In genomic region chr10:108521827-108522503, GRCh38 we compare ENCODE assay signal across 21 cellular contexts.
DNase-seq lines count a peak whose midpoint lies in the region; ATAC-seq and TF ChIP-seq lines count a peak whose summit lies in the region.
"Had no signal": no experiment of that assay in that cellular context is flagged by ENCODE, and none has a peak within 500 bp of the region (broad histone marks: within the 10 kb centered on the region; RNA-seq: fewer than 3 reads in every experiment).

No MANE protein-coding gene starts in this region.

- peak; percentile 42 for DNase-seq in A673 (ENCODE audit: low spot score)
- peak; percentile 3 for DNase-seq in GM23338 (ENCODE audit: low spot score)
- peak; percentile 20 for DNase-seq in cerebellar cortex (ENCODE audit: low spot score)
- DNase-seq in nephron progenitor cell = no peak
- no peak for DNase-seq in activated CD4-positive, alpha-beta T cell treated with anti-CD3 and anti-CD28 coated beads, Interleukin-2, amount 10 ng/mL, durations not matched to agents 7 days and 5 days
- no peak for DNase-seq in activated gamma-delta T cell (lab: John Stamatoyannopoulos, UW)
- DNase-seq: CD4-positive, alpha-beta memory T cell; DND-41; KBM-7; NCI-H1417; NCI-H1930; NCI-H226; NCI-H524 treated with DMSO at 0.1 percent for 48 hours; NK-92 treated with Interleukin-12 subunit alpha and Interleukin-12 subunit beta, amount 100 ng/mL, for 24 hours; SW 1271 had no signal

- no peak overlapping the region for H3K4me3 ChIP-seq in A673 (ENCODE audit: low read depth, low read length, poor library complexity, severe bottlenecking)
- H3K4me3 ChIP-seq in GM23338 = no peak overlapping the region
- H3K4me3 ChIP-seq: A549, BLaER1 had no signal

- H3K36me3 ChIP-seq in A673 (ENCODE audit: insufficient read depth, low read length, poor library complexity, severe bottlenecking) (no peaks in the 10 kb centered on the region), GM23338 (ENCODE audit: insufficient read depth) (no peaks in the 10 kb centered on the region)
- H3K36me3 ChIP-seq: BLaER1 had no signal

- POLR2A ChIA-PET in A673 (lab: Charles Lee; ENCODE audit: low non-redundant PET) = interaction anchor here (0.5 kb wide), 1 partner anchor 529 kb away, joined by 3 read pairs; no protein-coding TSS in a partner anchor
- POLR2A ChIA-PET in activated CD4-positive, alpha-beta T cell treated with anti-CD3 and anti-CD28 coated beads, Interleukin-2, amount 10 ng/mL, durations not matched to agents 7 days and 5 days (lab: Charles Lee) = no interaction called here

- H3F3A ChIP-seq in GM23338 (replicated peaks; ENCODE audit: low read depth) = no peaks in the 10 kb centered on the region

- H2AFZ ChIP-seq in GM23338 = no peak overlapping the region

- no peak overlapping the region for H3K4me3 Mint-ChIP-seq in GM23338
- H3K4me3 Mint-ChIP-seq in nephron progenitor cell = no peak overlapping the region
- H3K4me3 Mint-ChIP-seq in activated CD4-positive, alpha-beta T cell treated with anti-CD3 and anti-CD28 coated beads, Interleukin-2, amount 10 ng/mL, durations not matched to agents 7 days and 5 days = no peak overlapping the region
- H3K4me3 Mint-ChIP-seq: CD4-positive, alpha-beta memory T cell had no signal

- TF ChIP-seq CTCF in A673 (conservative IDR thresholded peaks at IDR 0.05; ENCODE audit: low read depth, low read length) (no peak), GM23338 (conservative IDR thresholded peaks at IDR 0.05; ENCODE audit: low read depth in 2 of 2) (no peak), nephron progenitor cell (IDR thresholded peaks at IDR 0.05) (no peak)

- CTCF ChIA-PET in A673 (lab: Charles Lee) = no interaction called here
- CTCF ChIA-PET in activated CD4-positive, alpha-beta T cell treated with anti-CD3 and anti-CD28 coated beads, Interleukin-2, amount 10 ng/mL, durations not matched to agents 7 days and 5 days (lab: Charles Lee) = interaction anchor here (0.7 kb wide), 1 partner anchor 1014 kb away, joined by 3 read pairs; no protein-coding TSS in a partner anchor

- H3K27ac Mint-ChIP-seq in GM23338 (no peak overlapping the region), nephron progenitor cell (peak overlapping the region; percentile 94)
- no peak overlapping the region for H3K27ac Mint-ChIP-seq in activated CD4-positive, alpha-beta T cell treated with anti-CD3 and anti-CD28 coated beads, Interleukin-2, amount 10 ng/mL, durations not matched to agents 7 days and 5 days
- H3K27ac Mint-ChIP-seq: CD4-positive, alpha-beta memory T cell had no signal

- H3K36me3 Mint-ChIP-seq in GM23338 (ENCODE audit: low read depth) = peaks cover 7% of the 10 kb centered on the region; the same call in 2 of the 3 replicates
- H3K36me3 Mint-ChIP-seq in nephron progenitor cell (ENCODE audit: low read depth) = peaks cover 5% of the 10 kb centered on the region
- no peaks in the 10 kb centered on the region for H3K36me3 Mint-ChIP-seq in activated CD4-positive, alpha-beta T cell treated with anti-CD3 and anti-CD28 coated beads, Interleukin-2, amount 10 ng/mL, durations not matched to agents 7 days and 5 days (ENCODE audit: low read depth)

- BruUV-seq in A673 (replicated peaks; lab: Mats Ljungman, UMichigan) = no TSS peak

- peaks cover 2% of the 10 kb centered on the region for H3K27me3 Mint-ChIP-seq in GM23338 (ENCODE audit: insufficient read depth, low read depth, poor library complexity)
- peaks cover 4% of the 10 kb centered on the region for H3K27me3 Mint-ChIP-seq in nephron progenitor cell (ENCODE audit: low read depth, poor library complexity)
- H3K27me3 Mint-ChIP-seq in activated CD4-positive, alpha-beta T cell treated with anti-CD3 and anti-CD28 coated beads, Interleukin-2, amount 10 ng/mL, durations not matched to agents 7 days and 5 days = no peaks in the 10 kb centered on the region
- H3K27me3 Mint-ChIP-seq: CD4-positive, alpha-beta memory T cell had no signal

- H3K27me3 ChIP-seq in A673 (replicated peaks; ENCODE audit: insufficient read depth, low read depth, low read length, poor library complexity) = no peaks in the 10 kb centered on the region
- H3K27me3 ChIP-seq in GM23338 (ENCODE audit: insufficient read depth) = no peaks in the 10 kb centered on the region
- H3K27me3 ChIP-seq: BLaER1 had no signal

- H3K9me3 ChIP-seq in A673 (ENCODE audit: low read depth, low read length, poor library complexity, severe bottlenecking) = no peaks in the 10 kb centered on the region

- no peaks in the 10 kb centered on the region for H4K20me1 ChIP-seq in GM23338 (replicated peaks; ENCODE audit: insufficient read depth)
- H4K20me1 ChIP-seq: BLaER1 had no signal

- no peaks in the 10 kb centered on the region for H3K79me2 ChIP-seq in GM23338 (replicated peaks; ENCODE audit: insufficient read depth)

- intact Hi-C loops in A673 (cut with micrococcal nuclease; ENCODE audit: unreplicated experiment) = no loop called here

- H3K9me3 Mint-ChIP-seq in GM23338 (peaks cover 12% of the 10 kb centered on the region), nephron progenitor cell (peaks cover 16% of the 10 kb centered on the region)
- peaks cover 2% of the 10 kb centered on the region for H3K9me3 Mint-ChIP-seq in activated CD4-positive, alpha-beta T cell treated with anti-CD3 and anti-CD28 coated beads, Interleukin-2, amount 10 ng/mL, durations not matched to agents 7 days and 5 days

- ATAC-seq in GM23338 = no peak
- ATAC-seq in GM19452 (IDR thresholded peaks at IDR 0.05; ENCODE audit: unreplicated experiment) = no peak
- no peak for ATAC-seq in GM19324 (IDR thresholded peaks at IDR 0.05; ENCODE audit: low FRiP score, unreplicated experiment)
- ATAC-seq: A549, HepG2, Right ventricle myocardium inferior had no signal

- H3K4me1 ChIP-seq in A673 (ENCODE audit: insufficient read depth, low read length, poor library complexity, severe bottlenecking) (peaks cover 16% of the 10 kb centered on the region), GM23338 (ENCODE audit: insufficient read depth) (peaks cover 12% of the 10 kb centered on the region)
- H3K4me1 ChIP-seq: A549, BLaER1 had no signal

- H3K9me2 ChIP-seq in GM23338 (ENCODE audit: insufficient read depth) = no peaks in the 10 kb centered on the region

- no peak overlapping the region for H3K4me2 ChIP-seq in GM23338
- H3K4me2 ChIP-seq: A549, BLaER1 had no signal

- H3K4me1 Mint-ChIP-seq in GM23338 (peaks cover 20% of the 10 kb centered on the region; the same call in 2 of the 3 replicates), nephron progenitor cell (peaks cover 60% of the 10 kb centered on the region)
- no peaks in the 10 kb centered on the region for H3K4me1 Mint-ChIP-seq in activated CD4-positive, alpha-beta T cell treated with anti-CD3 and anti-CD28 coated beads, Interleukin-2, amount 10 ng/mL, durations not matched to agents 7 days and 5 days
- H3K4me1 Mint-ChIP-seq: CD4-positive, alpha-beta memory T cell had no signal

- H3K27ac ChIP-seq in A673 (ENCODE audit: low read depth, low read length, poor library complexity, severe bottlenecking) = no peak overlapping the region
- no peak overlapping the region for H3K27ac ChIP-seq in GM23338 (ENCODE audit: low read depth)
- H3K27ac ChIP-seq: A549, BLaER1 had no signal

TF ChIP-seq in GM23338, 12 proteins besides CTCF, POLR2A, EP300 and RAD21 (continues in another document):
- TF ChIP-seq EZH2phosphoT487 (IDR thresholded peaks at IDR 0.05; ENCODE audit: unreplicated experiment) (no peak), CREB1 (CRISPR knock-in tag; IDR thresholded peaks at IDR 0.05; ENCODE audit: low read depth) (no peak), JUNB (IDR thresholded peaks at IDR 0.05; ENCODE audit: unreplicated experiment) (no peak), EZH2 (IDR thresholded peaks at IDR 0.05; ENCODE audit: low read depth, unreplicated experiment) (no peak), STAT1 (IDR thresholded peaks at IDR 0.05; ENCODE audit: unreplicated experiment) (no peak), POLR2AphosphoS5 (IDR thresholded peaks at IDR 0.05; ENCODE audit: low read depth) (no peak), ZNF331 (CRISPR knock-in tag; IDR thresholded peaks at IDR 0.05; ENCODE audit: low read depth) (no peak), ZNF114 (CRISPR knock-in tag; IDR thresholded peaks at IDR 0.05) (no peak)
- TF ChIP-seq, protein P1, sequence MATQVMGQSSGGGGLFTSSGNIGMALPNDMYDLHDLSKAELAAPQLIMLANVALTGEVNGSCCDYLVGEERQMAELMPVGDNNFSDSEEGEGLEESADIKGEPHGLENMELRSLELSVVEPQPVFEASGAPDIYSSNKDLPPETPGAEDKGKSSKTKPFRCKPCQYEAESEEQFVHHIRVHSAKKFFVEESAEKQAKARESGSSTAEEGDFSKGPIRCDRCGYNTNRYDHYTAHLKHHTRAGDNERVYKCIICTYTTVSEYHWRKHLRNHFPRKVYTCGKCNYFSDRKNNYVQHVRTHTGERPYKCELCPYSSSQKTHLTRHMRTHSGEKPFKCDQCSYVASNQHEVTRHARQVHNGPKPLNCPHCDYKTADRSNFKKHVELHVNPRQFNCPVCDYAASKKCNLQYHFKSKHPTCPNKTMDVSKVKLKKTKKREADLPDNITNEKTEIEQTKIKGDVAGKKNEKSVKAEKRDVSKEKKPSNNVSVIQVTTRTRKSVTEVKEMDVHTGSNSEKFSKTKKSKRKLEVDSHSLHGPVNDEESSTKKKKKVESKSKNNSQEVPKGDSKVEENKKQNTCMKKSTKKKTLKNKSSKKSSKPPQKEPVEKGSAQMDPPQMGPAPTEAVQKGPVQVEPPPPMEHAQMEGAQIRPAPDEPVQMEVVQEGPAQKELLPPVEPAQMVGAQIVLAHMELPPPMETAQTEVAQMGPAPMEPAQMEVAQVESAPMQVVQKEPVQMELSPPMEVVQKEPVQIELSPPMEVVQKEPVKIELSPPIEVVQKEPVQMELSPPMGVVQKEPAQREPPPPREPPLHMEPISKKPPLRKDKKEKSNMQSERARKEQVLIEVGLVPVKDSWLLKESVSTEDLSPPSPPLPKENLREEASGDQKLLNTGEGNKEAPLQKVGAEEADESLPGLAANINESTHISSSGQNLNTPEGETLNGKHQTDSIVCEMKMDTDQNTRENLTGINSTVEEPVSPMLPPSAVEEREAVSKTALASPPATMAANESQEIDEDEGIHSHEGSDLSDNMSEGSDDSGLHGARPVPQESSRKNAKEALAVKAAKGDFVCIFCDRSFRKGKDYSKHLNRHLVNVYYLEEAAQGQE (IDR thresholded peaks at IDR 0.05; ENCODE audit: unreplicated experiment) = no peak
- TF ChIP-seq, protein P2, sequence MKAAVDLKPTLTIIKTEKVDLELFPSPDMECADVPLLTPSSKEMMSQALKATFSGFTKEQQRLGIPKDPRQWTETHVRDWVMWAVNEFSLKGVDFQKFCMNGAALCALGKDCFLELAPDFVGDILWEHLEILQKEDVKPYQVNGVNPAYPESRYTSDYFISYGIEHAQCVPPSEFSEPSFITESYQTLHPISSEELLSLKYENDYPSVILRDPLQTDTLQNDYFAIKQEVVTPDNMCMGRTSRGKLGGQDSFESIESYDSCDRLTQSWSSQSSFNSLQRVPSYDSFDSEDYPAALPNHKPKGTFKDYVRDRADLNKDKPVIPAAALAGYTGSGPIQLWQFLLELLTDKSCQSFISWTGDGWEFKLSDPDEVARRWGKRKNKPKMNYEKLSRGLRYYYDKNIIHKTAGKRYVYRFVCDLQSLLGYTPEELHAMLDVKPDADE (IDR thresholded peaks at IDR 0.05) = no peak

Comparison
In these comparisons a context has a peak if more than half of its experiments do, and no peak if none do; other contexts are left out.
1. DNase-seq: peak in A673 (single experiment), GM23338 (single experiment) and cerebellar cortex (single experiment); none in nephron progenitor cell (single experiment), activated CD4-positive, alpha-beta T cell treated with anti-CD3 and anti-CD28 coated beads, Interleukin-2, amount 10 ng/mL, durations not matched to agents 7 days and 5 days (single experiment) and activated gamma-delta T cell (single experiment).